ENCODE assay signal across 11 cellular contexts in genomic region chr16:2809149-2809760, GRCh38. TPM values are rescaled to one million over a fixed set of nuclear protein-coding genes. Genes with fewer than 3 reads are reported as not detected.
"Had no signal": no experiment of that assay in that cellular context is flagged by ENCODE, and none has a peak within 500 bp of the region (broad histone marks: within the 10 kb centered on the region; RNA-seq: fewer than 3 reads in every experiment).

No MANE protein-coding gene starts in this region.

- H3K9me3 Mint-ChIP-seq: GM23338 had no signal

- H2AFZ ChIP-seq: GM23248, GM23338 had no signal

- H3K27ac Mint-ChIP-seq: GM23338, H9, HFFc6 had no signal

- H3K4me1 ChIP-seq: HAP-1 had no signal

- H3K4me1 Mint-ChIP-seq: GM23338 had no signal

- H3K36me3 ChIP-seq: HAP-1 had no signal

- ATAC-seq: GM23338, HCT116 had no signal

- DNase-seq: GM23248, GOT3, H7, H9, HCEC 1CT, HFFc6 had no signal

- H3K27ac ChIP-seq: GM23248 had no signal

- H3K4me3 Mint-ChIP-seq: GM23338, H9, HFFc6 had no signal

- H3K4me3 ChIP-seq: GM23248, GM23338, HAP-1 had no signal

- H3K9me3 ChIP-seq: HAP-1 had no signal

- H3K4me2 ChIP-seq: GM23338 had no signal

RNA-seq across cellular contexts. Expression of gene PRSS21, which starts 7.8 kb away (rescaled TPM):
- total RNA-seq: GM23248, H4, H9, HFFc6 had no signal

RNA-seq across cellular contexts. Expression of gene PRSS41, which starts 11.0 kb away (rescaled TPM):
- total RNA-seq: GM23248, GM23338, H1, H4, H7, H9, HFFc6 had no signal

RNA-seq across cellular contexts. Expression of gene ZG16B, which starts 20.8 kb away (rescaled TPM):
- total RNA-seq: GM23248, GM23338, H1, H7, H9 had no signal

RNA-seq across cellular contexts. Expression of gene PRSS33, which starts 21.9 kb away (rescaled TPM):
- total RNA-seq: GM23248, H1, H7, H9, HFFc6 had no signal
